Comparison of ENCODE assay signal across 16 cellular contexts in genomic region chr3:15979490-15979889, GRCh38.
DNase-seq lines count a peak whose midpoint lies in the region; ATAC-seq and TF ChIP-seq lines count a peak whose summit lies in the region.
"Had no signal": no experiment of that assay in that cellular context is flagged by ENCODE, and none has a peak within 500 bp of the region (broad histone marks: within the 10 kb centered on the region; RNA-seq: fewer than 3 reads in every experiment).

No MANE protein-coding gene starts in this region.

- H3K36me3 ChIP-seq in right atrium auricular region: no peaks in the 10 kb centered on the region
- H3K36me3 ChIP-seq: heart left ventricle, tibial nerve had no signal

- no peak overlapping the region for H3K27ac ChIP-seq in right atrium auricular region
- H3K27ac ChIP-seq: heart left ventricle, tibial nerve had no signal

- no peaks in the 10 kb centered on the region for H3K9me3 Mint-ChIP-seq in activated T-cell treated with anti-CD3 and anti-CD28 coated beads, Interleukin-2, amount 50 U/mL, for 72 hours

- H3K27me3 Mint-ChIP-seq in activated T-cell treated with anti-CD3 and anti-CD28 coated beads, Interleukin-2, amount 50 U/mL, for 72 hours (ENCODE audit: low read depth): no peaks in the 10 kb centered on the region

- no peak for TF ChIP-seq CTCF in right atrium auricular region (IDR thresholded peaks at IDR 0.05)

- H3K27me3 ChIP-seq in right atrium auricular region: no peaks in the 10 kb centered on the region
- H3K27me3 ChIP-seq: heart left ventricle, tibial nerve had no signal

- no peak overlapping the region for H3K27ac Mint-ChIP-seq in activated T-cell treated with anti-CD3 and anti-CD28 coated beads, Interleukin-2, amount 50 U/mL, for 72 hours
- H3K27ac Mint-ChIP-seq: mesothelial cell of epicardium had no signal

- peaks cover 0 to 6% of the 10 kb centered on the region in 2 donors for H3K4me1 ChIP-seq in right atrium auricular region
- H3K4me1 ChIP-seq: tibial nerve had no signal

- intact Hi-C loops in Right ventricle myocardium superior (cut with DNase I): no loop called here

- no peaks in the 10 kb centered on the region for H3K9me3 ChIP-seq in right atrium auricular region

- DNase-seq in Right ventricle myocardium superior: no peak
- no peak for DNase-seq in right atrium auricular region (ENCODE audit: low spot score)
- peak; percentile 24 for DNase-seq in RPMI8226
- DNase-seq in fibroblast of gingiva (ENCODE audit: low read depth): peak; percentile 64
- DNase-seq in GF-D8 (lab: John Stamatoyannopoulos, UW): no peak
- no peak for DNase-seq in hypothalamus (lab: John Stamatoyannopoulos, UW)
- DNase-seq in activated effector memory CD4-positive, alpha-beta T cell treated with anti-CD3 and anti-CD28 coated beads, Interleukin-2, amount 50 U/mL, for 16 hours: no peak
- no peak for DNase-seq in activated T-cell treated with anti-CD3 and anti-CD28 coated beads, Interleukin-2, amount 50 U/mL, for 72 hours
- DNase-seq: activated CD4-positive, alpha-beta T cell treated with anti-CD3 and anti-CD28 coated beads, Interleukin-2, amount 50 U/mL, for 48 hours; islet precursor cell; NCI-H1092 had no signal

- no peak overlapping the region for H3K4me3 ChIP-seq in right atrium auricular region
- H3K4me3 ChIP-seq: heart left ventricle, tibial nerve had no signal

- H3K4me3 Mint-ChIP-seq in activated T-cell treated with anti-CD3 and anti-CD28 coated beads, Interleukin-2, amount 50 U/mL, for 72 hours: no peak overlapping the region
- H3K4me3 Mint-ChIP-seq: mesothelial cell of epicardium had no signal

- no peaks in the 10 kb centered on the region for H3K36me3 Mint-ChIP-seq in activated T-cell treated with anti-CD3 and anti-CD28 coated beads, Interleukin-2, amount 50 U/mL, for 72 hours (ENCODE audit: insufficient read depth in 2 of 2)
- H3K36me3 Mint-ChIP-seq: mesothelial cell of epicardium had no signal

- peak; percentile 44 for ATAC-seq in Right ventricle myocardium superior (ENCODE audit: poor library complexity)
- ATAC-seq in activated T-cell treated with anti-CD3 and anti-CD28 coated beads, Interleukin-2, amount 50 U/mL, for 72 hours (replicated peaks in 1 of 2): no peak
- ATAC-seq: HCT116, SK-N-SH treated with all-trans-retinoic acid at 6 μM for 48 hours had no signal

- H3K4me1 Mint-ChIP-seq in activated T-cell treated with anti-CD3 and anti-CD28 coated beads, Interleukin-2, amount 50 U/mL, for 72 hours (ENCODE audit: low read depth): no peaks in the 10 kb centered on the region

Comparison
In these comparisons a context has a peak if more than half of its experiments do, and no peak if none do; other contexts are left out.
1. DNase-seq: peak in RPMI8226 (single experiment) and fibroblast of gingiva (single experiment); none in Right ventricle myocardium superior (single experiment), right atrium auricular region (single experiment), GF-D8 (single experiment), hypothalamus (0 of 51), activated effector memory CD4-positive, alpha-beta T cell treated with anti-CD3 and anti-CD28 coated beads, Interleukin-2, amount 50 U/mL, for 16 hours (single experiment) and activated T-cell treated with anti-CD3 and anti-CD28 coated beads, Interleukin-2, amount 50 U/mL, for 72 hours (0 of 2).